In genomic region chr11:61994981-61995380, GRCh38 we compare ENCODE assay signal across 1 cellular context.
A peak's percentile ranks its signal among the peaks of the same experiment; 100 is the strongest.
TF ChIP-seq lines count a peak whose summit lies in the region.

No MANE protein-coding gene starts in this region.

TF ChIP-seq in HepG2, 621 proteins besides CTCF, POLR2A, EP300 and RAD21 (continues in another document):
- TF ChIP-seq MIXL1 (CRISPR knock-in tag; IDR thresholded peaks at IDR 0.05) (no peak), BCL6 (CRISPR knock-in tag; IDR thresholded peaks at IDR 0.05) (peak; percentile 92), GATAD2A (CRISPR knock-in tag; IDR thresholded peaks at IDR 0.05) (peak; percentile 52; the same call in 1 of the 2 replicates), SOX5 (CRISPR knock-in tag; IDR thresholded peaks at IDR 0.05; ENCODE audit: borderline replicate concordance) (peak; percentile 68), ZNF329 (CRISPR knock-in tag; IDR thresholded peaks at IDR 0.05; ENCODE audit: low read depth) (no peak), HNRNPUL1 (IDR thresholded peaks at IDR 0.05; ENCODE audit: low read depth, low read length) (no peak), U2AF1 (optimal IDR thresholded peaks at IDR 0.05; ENCODE audit: low read depth, low read length) (no peak), CENPX (CRISPR knock-in tag; IDR thresholded peaks at IDR 0.05) (no peak), ZNF12 (CRISPR knock-in tag; IDR thresholded peaks at IDR 0.05) (no peak), ZNF510 (CRISPR knock-in tag; IDR thresholded peaks at IDR 0.05; ENCODE audit: low read depth) (no peak), ZSCAN12 (CRISPR knock-in tag; IDR thresholded peaks at IDR 0.05) (no peak), BATF2 (CRISPR knock-in tag; IDR thresholded peaks at IDR 0.05) (no peak), KLF12 (CRISPR knock-in tag; IDR thresholded peaks at IDR 0.05; ENCODE audit: borderline replicate concordance) (no peak), ZNF264 (CRISPR knock-in tag; IDR thresholded peaks at IDR 0.05) (no peak), FOXP1 (IDR thresholded peaks at IDR 0.05) (peak; percentile 15; the same call in 1 of the 2 replicates), FOXP1 (CRISPR knock-in tag; IDR thresholded peaks at IDR 0.05) (peak; percentile 56; the same call in 1 of the 2 replicates), ZBTB21 (CRISPR knock-in tag; IDR thresholded peaks at IDR 0.05) (no peak), ARID5B (CRISPR knock-in tag; IDR thresholded peaks at IDR 0.05) (peak; percentile 51; the same call in 1 of the 2 replicates), NR2F1 (CRISPR knock-in tag; IDR thresholded peaks at IDR 0.05) (peak in 1 of 2 experiments; percentile 30; a peak in 1 of 4 replicates), MED1 (CRISPR knock-in tag; IDR thresholded peaks at IDR 0.05) (0 out of 2 replicates have a peak, but pooled peaks have one; percentile 32), MBD4 (IDR thresholded peaks at IDR 0.05; ENCODE audit: borderline replicate concordance, low read length) (no peak), ATF1 (CRISPR knock-in tag; IDR thresholded peaks at IDR 0.05) (no peak), ZNF142 (CRISPR knock-in tag; IDR thresholded peaks at IDR 0.05) (no peak), NFKB2 (CRISPR knock-in tag; IDR thresholded peaks at IDR 0.05; ENCODE audit: borderline replicate concordance) (no peak), LCORL (IDR thresholded peaks at IDR 0.05) (no peak), LCORL (CRISPR knock-in tag; IDR thresholded peaks at IDR 0.05) (0 out of 2 replicates have a peak, but pooled peaks have one; percentile 28), ZFP82 (CRISPR knock-in tag; IDR thresholded peaks at IDR 0.05; ENCODE audit: borderline replicate concordance) (no peak), ZNF768 (CRISPR knock-in tag; IDR thresholded peaks at IDR 0.05) (no peak), ZNF616 (CRISPR knock-in tag; IDR thresholded peaks at IDR 0.05; ENCODE audit: low read depth) (no peak), SNAI1 (CRISPR knock-in tag; IDR thresholded peaks at IDR 0.05; ENCODE audit: borderline replicate concordance) (no peak), THAP7 (CRISPR knock-in tag; IDR thresholded peaks at IDR 0.05) (no peak), ARNTL (CRISPR knock-in tag; IDR thresholded peaks at IDR 0.05) (no peak), RARA (CRISPR knock-in tag; IDR thresholded peaks at IDR 0.05) (no peak), NCOR1 (IDR thresholded peaks at IDR 0.05; ENCODE audit: borderline replicate concordance, low read length) (peak; percentile 64; the same call in 1 of the 2 replicates), ATF7-NPFF (CRISPR knock-in tag; IDR thresholded peaks at IDR 0.05; ENCODE audit: low read depth) (no peak), PPARG (CRISPR knock-in tag; conservative IDR thresholded peaks at IDR 0.05) (no peak), JUN (CRISPR knock-in tag; IDR thresholded peaks at IDR 0.05) (no peak)
- TF ChIP-seq, protein P1, sequence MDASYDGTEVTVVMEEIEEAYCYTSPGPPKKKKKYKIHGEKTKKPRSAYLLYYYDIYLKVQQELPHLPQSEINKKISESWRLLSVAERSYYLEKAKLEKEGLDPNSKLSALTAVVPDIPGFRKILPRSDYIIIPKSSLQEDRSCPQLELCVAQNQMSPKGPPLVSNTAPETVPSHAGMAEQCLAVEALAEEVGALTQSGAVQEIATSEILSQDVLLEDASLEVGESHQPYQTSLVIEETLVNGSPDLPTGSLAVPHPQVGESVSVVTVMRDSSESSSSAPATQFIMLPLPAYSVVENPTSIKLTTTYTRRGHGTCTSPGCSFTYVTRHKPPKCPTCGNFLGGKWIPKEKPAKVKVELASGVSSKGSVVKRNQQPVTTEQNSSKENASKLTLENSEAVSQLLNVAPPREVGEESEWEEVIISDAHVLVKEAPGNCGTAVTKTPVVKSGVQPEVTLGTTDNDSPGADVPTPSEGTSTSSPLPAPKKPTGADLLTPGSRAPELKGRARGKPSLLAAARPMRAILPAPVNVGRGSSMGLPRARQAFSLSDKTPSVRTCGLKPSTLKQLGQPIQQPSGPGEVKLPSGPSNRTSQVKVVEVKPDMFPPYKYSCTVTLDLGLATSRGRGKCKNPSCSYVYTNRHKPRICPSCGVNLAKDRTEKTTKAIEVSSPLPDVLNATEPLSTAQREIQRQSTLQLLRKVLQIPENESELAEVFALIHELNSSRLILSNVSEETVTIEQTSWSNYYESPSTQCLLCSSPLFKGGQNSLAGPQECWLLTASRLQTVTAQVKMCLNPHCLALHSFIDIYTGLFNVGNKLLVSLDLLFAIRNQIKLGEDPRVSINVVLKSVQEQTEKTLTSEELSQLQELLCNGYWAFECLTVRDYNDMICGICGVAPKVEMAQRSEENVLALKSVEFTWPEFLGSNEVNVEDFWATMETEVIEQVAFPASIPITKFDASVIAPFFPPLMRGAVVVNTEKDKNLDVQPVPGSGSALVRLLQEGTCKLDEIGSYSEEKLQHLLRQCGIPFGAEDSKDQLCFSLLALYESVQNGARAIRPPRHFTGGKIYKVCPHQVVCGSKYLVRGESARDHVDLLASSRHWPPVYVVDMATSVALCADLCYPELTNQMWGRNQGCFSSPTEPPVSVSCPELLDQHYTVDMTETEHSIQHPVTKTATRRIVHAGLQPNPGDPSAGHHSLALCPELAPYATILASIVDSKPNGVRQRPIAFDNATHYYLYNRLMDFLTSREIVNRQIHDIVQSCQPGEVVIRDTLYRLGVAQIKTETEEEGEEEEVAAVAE (CRISPR knock-in tag; IDR thresholded peaks at IDR 0.05; ENCODE audit: borderline replicate concordance) = no peak
- TF ChIP-seq, protein P2, sequence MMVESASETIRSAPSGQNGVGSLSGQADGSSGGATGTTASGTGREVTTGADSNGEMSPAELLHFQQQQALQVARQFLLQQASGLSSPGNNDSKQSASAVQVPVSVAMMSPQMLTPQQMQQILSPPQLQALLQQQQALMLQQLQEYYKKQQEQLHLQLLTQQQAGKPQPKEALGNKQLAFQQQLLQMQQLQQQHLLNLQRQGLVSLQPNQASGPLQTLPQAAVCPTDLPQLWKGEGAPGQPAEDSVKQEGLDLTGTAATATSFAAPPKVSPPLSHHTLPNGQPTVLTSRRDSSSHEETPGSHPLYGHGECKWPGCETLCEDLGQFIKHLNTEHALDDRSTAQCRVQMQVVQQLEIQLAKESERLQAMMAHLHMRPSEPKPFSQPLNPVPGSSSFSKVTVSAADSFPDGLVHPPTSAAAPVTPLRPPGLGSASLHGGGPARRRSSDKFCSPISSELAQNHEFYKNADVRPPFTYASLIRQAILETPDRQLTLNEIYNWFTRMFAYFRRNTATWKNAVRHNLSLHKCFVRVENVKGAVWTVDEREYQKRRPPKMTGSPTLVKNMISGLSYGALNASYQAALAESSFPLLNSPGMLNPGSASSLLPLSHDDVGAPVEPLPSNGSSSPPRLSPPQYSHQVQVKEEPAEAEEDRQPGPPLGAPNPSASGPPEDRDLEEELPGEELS (CRISPR knock-in tag; IDR thresholded peaks at IDR 0.05) = peak; percentile 59
- TF ChIP-seq, protein P3, sequence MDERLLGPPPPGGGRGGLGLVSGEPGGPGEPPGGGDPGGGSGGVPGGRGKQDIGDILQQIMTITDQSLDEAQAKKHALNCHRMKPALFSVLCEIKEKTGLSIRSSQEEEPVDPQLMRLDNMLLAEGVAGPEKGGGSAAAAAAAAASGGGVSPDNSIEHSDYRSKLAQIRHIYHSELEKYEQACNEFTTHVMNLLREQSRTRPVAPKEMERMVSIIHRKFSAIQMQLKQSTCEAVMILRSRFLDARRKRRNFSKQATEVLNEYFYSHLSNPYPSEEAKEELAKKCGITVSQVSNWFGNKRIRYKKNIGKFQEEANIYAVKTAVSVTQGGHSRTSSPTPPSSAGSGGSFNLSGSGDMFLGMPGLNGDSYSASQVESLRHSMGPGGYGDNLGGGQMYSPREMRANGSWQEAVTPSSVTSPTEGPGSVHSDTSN (CRISPR knock-in tag; IDR thresholded peaks at IDR 0.05) = no peak
- TF ChIP-seq, protein P4, sequence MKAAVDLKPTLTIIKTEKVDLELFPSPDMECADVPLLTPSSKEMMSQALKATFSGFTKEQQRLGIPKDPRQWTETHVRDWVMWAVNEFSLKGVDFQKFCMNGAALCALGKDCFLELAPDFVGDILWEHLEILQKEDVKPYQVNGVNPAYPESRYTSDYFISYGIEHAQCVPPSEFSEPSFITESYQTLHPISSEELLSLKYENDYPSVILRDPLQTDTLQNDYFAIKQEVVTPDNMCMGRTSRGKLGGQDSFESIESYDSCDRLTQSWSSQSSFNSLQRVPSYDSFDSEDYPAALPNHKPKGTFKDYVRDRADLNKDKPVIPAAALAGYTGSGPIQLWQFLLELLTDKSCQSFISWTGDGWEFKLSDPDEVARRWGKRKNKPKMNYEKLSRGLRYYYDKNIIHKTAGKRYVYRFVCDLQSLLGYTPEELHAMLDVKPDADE (CRISPR knock-in tag; IDR thresholded peaks at IDR 0.05) = no peak
- TF ChIP-seq, protein P5, sequence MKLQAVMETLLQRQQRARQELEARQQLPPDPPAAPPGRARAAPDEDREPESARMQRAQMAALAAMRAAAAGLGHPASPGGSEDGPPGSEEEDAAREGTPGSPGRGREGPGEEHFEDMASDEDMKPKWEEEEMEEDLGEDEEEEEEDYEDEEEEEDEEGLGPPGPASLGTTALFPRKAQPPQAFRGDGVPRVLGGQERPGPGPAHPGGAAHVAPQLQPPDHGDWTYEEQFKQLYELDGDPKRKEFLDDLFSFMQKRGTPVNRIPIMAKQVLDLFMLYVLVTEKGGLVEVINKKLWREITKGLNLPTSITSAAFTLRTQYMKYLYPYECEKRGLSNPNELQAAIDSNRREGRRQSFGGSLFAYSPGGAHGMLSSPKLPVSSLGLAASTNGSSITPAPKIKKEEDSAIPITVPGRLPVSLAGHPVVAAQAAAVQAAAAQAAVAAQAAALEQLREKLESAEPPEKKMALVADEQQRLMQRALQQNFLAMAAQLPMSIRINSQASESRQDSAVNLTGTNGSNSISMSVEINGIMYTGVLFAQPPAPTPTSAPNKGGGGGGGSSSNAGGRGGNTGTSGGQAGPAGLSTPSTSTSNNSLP (IDR thresholded peaks at IDR 0.05; ENCODE audit: low read depth, low read length) = peak; percentile 61; the same call in 1 of the 2 replicates
